11 cellular contexts compared by ENCODE assay signal in genomic region chr6:161434331-161434730, GRCh38.
DNase-seq lines count a peak whose midpoint lies in the region; ATAC-seq and TF ChIP-seq lines count a peak whose summit lies in the region.
"Had no signal": no experiment of that assay in that cellular context is flagged by ENCODE, and none has a peak within 500 bp of the region (broad histone marks: within the 10 kb centered on the region; RNA-seq: fewer than 3 reads in every experiment).

No MANE protein-coding gene starts in this region.

- 22 to 29% methylated on average over 7 to 9 of the region's 9 CpGs for WGBS in esophagus squamous epithelium, 2 donors

- no peak for TF ChIP-seq POLR2A in esophagus squamous epithelium (IDR thresholded peaks at IDR 0.05)

- H3K9me3 ChIP-seq in Panc1 (ENCODE audit: control insufficient read depth, insufficient read depth, low read depth, low read length) (no peaks in the 10 kb centered on the region), esophagus squamous epithelium (no peaks in the 10 kb centered on the region)

- POLR2A ChIA-PET in Panc1 (lab: Charles Lee) = no interaction called here

- 0 out of 2 replicates have a peak, but pooled peaks have one; percentile 24 for ATAC-seq in Panc1
- no peak for ATAC-seq in GM19023 (IDR thresholded peaks at IDR 0.05; ENCODE audit: unreplicated experiment)
- ATAC-seq: stimulated activated naive B cell treated with anti-CD40 and anti-IgM and Interleukin-4, amounts not matched to agents 10 μg/mL and 1 μg/mL and 100 μg/mL, for 72 hours had no signal

- in situ Hi-C loops in Panc1 (cut with HindIII; ENCODE audit: low pct_unique_long_range_greater_than_20kb, low sequenced_read_pairs) = no loop called here

- H3K27ac ChIP-seq in Panc1 (ENCODE audit: low read length) (peak overlapping the region; percentile 69), substantia nigra (ENCODE audit: low read depth, low read length, poor library complexity, severe bottlenecking) (peak overlapping the region; percentile 28), esophagus squamous epithelium (peak overlapping the region in 1 of 4 donors; percentile 9)

- BruUV-seq in Panc1 (replicated peaks; lab: Mats Ljungman, UMichigan) = no TSS peak

- peaks cover 23% of the 10 kb centered on the region for H3K4me1 Mint-ChIP-seq in mesothelial cell of epicardium
- H3K4me1 Mint-ChIP-seq: stimulated activated naive B cell treated with anti-CD40 and anti-IgM and Interleukin-4, amounts not matched to agents 10 μg/mL and 1 μg/mL and 100 μg/mL, for 72 hours had no signal

- H3K4me3 ChIP-seq in Panc1 (ENCODE audit: low read depth in 2 of 2, low read length in 2 of 2) (peak overlapping the region in 1 of 2 experiments; percentile 13; a peak in 2 of 4 replicates), epithelial cell of esophagus (ENCODE audit: low read length) (no peak overlapping the region), esophagus squamous epithelium (peak overlapping the region in 1 of 4 donors; percentile 29)

- H3K4me3 Mint-ChIP-seq in mesothelial cell of epicardium = no peak overlapping the region
- H3K4me3 Mint-ChIP-seq: activated T-helper 1 cell treated with anti-CD3 and anti-CD28 coated beads, Interleukin-12 subunit alpha, Interleukin-12 subunit beta, Interleukin-2, Interleukin-4 antibody, amounts not matched to agents 30 ng/mL and 10 ng/mL and 1 ng/mL, durations not matched to agents 14 hours and 24 hours and 36 hours; stimulated activated naive B cell treated with anti-CD40 and anti-IgM and Interleukin-4, amounts not matched to agents 10 μg/mL and 1 μg/mL and 100 μg/mL, for 72 hours had no signal

- no peaks in the 10 kb centered on the region for H3K36me3 Mint-ChIP-seq in mesothelial cell of epicardium
- H3K36me3 Mint-ChIP-seq: stimulated activated naive B cell treated with anti-CD40 and anti-IgM and Interleukin-4, amounts not matched to agents 10 μg/mL and 1 μg/mL and 100 μg/mL, for 72 hours had no signal

- CTCF ChIA-PET in Panc1 (lab: Charles Lee) = interaction anchor here (1.1 kb wide), 1 partner anchor 63 kb away, joined by 3 read pairs; no protein-coding TSS in a partner anchor

- no peak for DNase-seq in Panc1 (ENCODE audit: low read depth, low spot score)
- peak; percentile 48 for DNase-seq in epithelial cell of esophagus (ENCODE audit: low read depth)
- no peak for DNase-seq in mesothelial cell of epicardium (ENCODE audit: low spot score in 2 of 2, unreplicated experiment in 2 of 2)
- DNase-seq in substantia nigra (lab: John Stamatoyannopoulos, UW) = peak in 19 of 49 donors; percentile 10 to 53 (median 25)
- no peak for DNase-seq in HPDE6-E6E7 (ENCODE audit: extremely low spot score)
- DNase-seq in NCI-H82 treated with DMSO at 0.1 percent for 48 hours (lab: John Stamatoyannopoulos, UW; ENCODE audit: unreplicated experiment) = no peak
- DNase-seq in esophagus squamous epithelium (lab: John Stamatoyannopoulos, UW) = no peak
- DNase-seq: NCI-H1417 treated with DMSO at 0.1 percent for 48 hours; stimulated activated naive B cell treated with anti-CD40 and anti-IgM and Interleukin-4, amounts not matched to agents 10 μg/mL and 1 μg/mL and 100 μg/mL, for 72 hours had no signal

- H3K27me3 Mint-ChIP-seq in mesothelial cell of epicardium (ENCODE audit: low read depth) = no peaks in the 10 kb centered on the region
- H3K27me3 Mint-ChIP-seq: stimulated activated naive B cell treated with anti-CD40 and anti-IgM and Interleukin-4, amounts not matched to agents 10 μg/mL and 1 μg/mL and 100 μg/mL, for 72 hours had no signal

- TF ChIP-seq CTCF in Panc1 (IDR thresholded peaks at IDR 0.05) = no peak
- TF ChIP-seq CTCF in epithelial cell of esophagus (IDR thresholded peaks at IDR 0.05; ENCODE audit: insufficient read depth, low read depth, low read length, missing control alignments) = no peak
- TF ChIP-seq CTCF in mesothelial cell of epicardium (IDR thresholded peaks at IDR 0.05; ENCODE audit: unreplicated experiment) = no peak
- TF ChIP-seq CTCF in esophagus squamous epithelium (IDR thresholded peaks at IDR 0.05) = no peak

- H3K4me1 ChIP-seq in Panc1 (ENCODE audit: control insufficient read depth, insufficient read depth, low read length) = peaks cover 23% of the 10 kb centered on the region
- peaks cover 0 to 29% (median 19%) of the 10 kb centered on the region in 3 donors for H3K4me1 ChIP-seq in esophagus squamous epithelium

- H3K36me3 ChIP-seq in Panc1 (ENCODE audit: control insufficient read depth, insufficient read depth, low read length) (no peaks in the 10 kb centered on the region), esophagus squamous epithelium (no peaks in the 10 kb centered on the region)

- H3K27ac Mint-ChIP-seq in mesothelial cell of epicardium = peak overlapping the region; percentile 81
- H3K27ac Mint-ChIP-seq: activated T-helper 1 cell treated with anti-CD3 and anti-CD28 coated beads, Interleukin-12 subunit alpha, Interleukin-12 subunit beta, Interleukin-2, Interleukin-4 antibody, amounts not matched to agents 30 ng/mL and 10 ng/mL and 1 ng/mL, durations not matched to agents 14 hours and 24 hours and 36 hours; stimulated activated naive B cell treated with anti-CD40 and anti-IgM and Interleukin-4, amounts not matched to agents 10 μg/mL and 1 μg/mL and 100 μg/mL, for 72 hours had no signal

- intact Hi-C loops in Panc1 (cut with micrococcal nuclease; ENCODE audit: unreplicated experiment) (no loop called here), esophagus squamous epithelium (cut with DNase I) (no loop called here)

- peaks cover 10% of the 10 kb centered on the region for H3K9me3 Mint-ChIP-seq in mesothelial cell of epicardium
- H3K9me3 Mint-ChIP-seq: activated T-helper 1 cell treated with anti-CD3 and anti-CD28 coated beads, Interleukin-12 subunit alpha, Interleukin-12 subunit beta, Interleukin-2, Interleukin-4 antibody, amounts not matched to agents 30 ng/mL and 10 ng/mL and 1 ng/mL, durations not matched to agents 14 hours and 24 hours and 36 hours had no signal

- H3K27me3 ChIP-seq in Panc1 (ENCODE audit: control insufficient read depth, insufficient read depth, low read length) (no peaks in the 10 kb centered on the region), esophagus squamous epithelium (no peaks in the 10 kb centered on the region)
